ENCODE assay signal across 1 cellular context in the genomic region with DNA sequence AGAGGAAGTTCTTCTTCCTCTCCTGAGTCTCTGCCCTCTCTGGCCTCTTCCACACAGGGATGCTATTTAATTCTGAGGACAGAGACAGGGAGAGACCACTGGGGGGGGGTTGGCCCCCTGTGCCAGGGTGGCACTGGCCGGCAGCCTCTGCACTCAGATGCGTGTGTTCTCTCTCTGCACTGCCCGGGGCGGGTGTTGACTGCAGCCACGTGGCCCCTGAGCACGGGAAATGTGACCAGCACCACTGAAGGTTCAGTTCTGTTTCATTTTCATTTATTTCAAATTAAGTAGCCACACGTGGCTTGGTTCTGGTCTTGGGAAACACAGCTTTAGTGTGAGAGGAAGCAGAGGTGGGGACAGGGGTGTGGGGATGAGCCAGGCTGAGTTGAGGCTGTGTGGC.
TF ChIP-seq lines count a peak whose summit lies in the region.

No MANE protein-coding gene starts in this region.

TF ChIP-seq in H1, 55 proteins besides CTCF, POLR2A, EP300 and RAD21:
- TF ChIP-seq NANOG (IDR thresholded peaks at IDR 0.05; ENCODE audit: insufficient read depth, low read depth, low read length, poor library complexity, severe bottlenecking) (no peak), MAFK (IDR thresholded peaks at IDR 0.05; ENCODE audit: low read depth, low read length) (no peak), CEBPB (IDR thresholded peaks at IDR 0.05; ENCODE audit: low read depth, low read length) (no peak)
TF ChIP-seq in H1: peak in this region for 0.
